ENCODE assay signal across 8 cellular contexts in genomic region chr1:27602510-27603319, GRCh38. TPM values are rescaled to one million over a fixed set of nuclear protein-coding genes. Genes with fewer than 3 reads are reported as not detected.
A peak's percentile ranks its signal among the peaks of the same experiment; 100 is the strongest.
DNase-seq lines count a peak whose midpoint lies in the region; ATAC-seq, FAIRE-seq and TF ChIP-seq lines count a peak whose summit lies in the region.

No MANE protein-coding gene starts in this region.

- FAIRE-seq in D721Med (lab: Jason Lieb, UNC): no peak

- H3K27me3 ChIP-seq in CD8-positive, alpha-beta T cell (ENCODE audit: insufficient read depth, low read length): no peaks in the 10 kb centered on the region

- H3K4me3 ChIP-seq in CD8-positive, alpha-beta T cell (ENCODE audit: low read depth, low read length): peak overlapping the region; percentile 86
- H3K4me3 ChIP-seq in fibroblast of pulmonary artery (replicated peaks; ENCODE audit: low read depth, low read length): peak overlapping the region; percentile 92

- H3K4me1 ChIP-seq in CD8-positive, alpha-beta T cell (ENCODE audit: insufficient read depth, low read length): peaks cover 66% of the 10 kb centered on the region

- no peak for TF ChIP-seq CTCF in CD8-positive, alpha-beta T cell (IDR thresholded peaks at IDR 0.05)
- no peak for TF ChIP-seq CTCF in fibroblast of pulmonary artery (IDR thresholded peaks at IDR 0.05; ENCODE audit: low read length, missing control alignments)
- no peak for TF ChIP-seq CTCF in nephron progenitor cell (IDR thresholded peaks at IDR 0.05)
- no peak for TF ChIP-seq CTCF in D721Med (IDR thresholded peaks at IDR 0.05; ENCODE audit: insufficient read depth, missing control alignments)

- no peak for ATAC-seq in CD8-positive, alpha-beta T cell
- ATAC-seq in GM21360 (IDR thresholded peaks at IDR 0.05; ENCODE audit: unreplicated experiment): no peak

- peaks cover 2% of the 10 kb centered on the region for H3K36me3 Mint-ChIP-seq in CD8-positive, alpha-beta T cell
- no peaks in the 10 kb centered on the region for H3K36me3 Mint-ChIP-seq in nephron progenitor cell (ENCODE audit: low read depth)

- POLR2A ChIA-PET in CD8-positive, alpha-beta T cell (lab: Charles Lee): interaction anchor here (0.9 to 1.3 kb wide), 3 partner anchors 19 to 69 kb away, joined by 3 to 4 read pairs (median 3); partner anchors contain the start of gene IFI6

- peaks cover 46% of the 10 kb centered on the region for H3K4me1 Mint-ChIP-seq in CD8-positive, alpha-beta T cell (ENCODE audit: low read depth)
- H3K4me1 Mint-ChIP-seq in nephron progenitor cell: no peaks in the 10 kb centered on the region

- H3K9me3 Mint-ChIP-seq in CD8-positive, alpha-beta T cell: no peaks in the 10 kb centered on the region
- H3K9me3 Mint-ChIP-seq in nephron progenitor cell: no peaks in the 10 kb centered on the region

- CTCF ChIA-PET in CD8-positive, alpha-beta T cell (lab: Charles Lee): interaction anchor here (0.7 to 14.7 kb wide), 7 partner anchors 34 to 306 kb away, joined by 3 to 405 read pairs (median 9); partner anchors contain the start of gene IFI6

- no peaks in the 10 kb centered on the region for H3K9me3 ChIP-seq in CD8-positive, alpha-beta T cell (ENCODE audit: low read length)

- H3K4me3 Mint-ChIP-seq in CD8-positive, alpha-beta T cell: peak overlapping the region; percentile 82
- H3K4me3 Mint-ChIP-seq in nephron progenitor cell: peak overlapping the region; percentile 91

- no peaks in the 10 kb centered on the region for H3K27me3 Mint-ChIP-seq in CD8-positive, alpha-beta T cell (ENCODE audit: low read depth)
- H3K27me3 Mint-ChIP-seq in nephron progenitor cell (ENCODE audit: low read depth, poor library complexity): no peaks in the 10 kb centered on the region

- intact Hi-C loops in CD8-positive, alpha-beta T cell (cut with DNase I, micrococcal nuclease): loop anchor here (5.0 to 10.0 kb wide), 2 partner anchors 125 to 368 kb away; partner anchors contain the start of genes FAM76A (in 1 of the 2) and WDTC1 (in 1 of the 2)

- DNase-seq in CD8-positive, alpha-beta T cell: peak in 2 of 7 experiments; percentile 45 to 46
- DNase-seq in HuH-7.5 (ENCODE audit: low spot score) (peak; percentile 75), activated T-helper 1 cell treated with Interleukin-2 at 50 U/mL for 16 hours (ENCODE audit: low read depth) (peak; percentile 18), fibroblast of pulmonary artery (ENCODE audit: low read depth) (no peak), nephron progenitor cell (peak; percentile 66), SKM-1 treated with dmso at 0.1 percent for 144 hours (lab: John Stamatoyannopoulos, UW; ENCODE audit: unreplicated experiment) (no peak), D721Med (ENCODE audit: insufficient read length, low spot score) (no peak)

- H3K36me3 ChIP-seq in CD8-positive, alpha-beta T cell (ENCODE audit: insufficient read depth, low read length): no peaks in the 10 kb centered on the region

- H3K27ac Mint-ChIP-seq in CD8-positive, alpha-beta T cell: peak overlapping the region; percentile 52
- H3K27ac Mint-ChIP-seq in nephron progenitor cell: peak overlapping the region; percentile 68

- H3K27ac ChIP-seq in CD8-positive, alpha-beta T cell (ENCODE audit: low read depth, low read length): no peak overlapping the region

RNA-seq across cellular contexts. Expression of gene AHDC1, which starts 1.2 kb away (rescaled TPM):
- 10 to 100 TPM; 19.5 to 21.1 TPM for total RNA-seq in CD8-positive, alpha-beta T cell

RNA-seq across cellular contexts. Expression of gene FGR, which starts 32.3 kb away (rescaled TPM):
- total RNA-seq in CD8-positive, alpha-beta T cell: 1 to 10 TPM; 1.4 to 2.5 TPM

Comparison
In these comparisons a context has a peak if more than half of its experiments do, and no peak if none do; other contexts are left out.
1. DNase-seq: peak in HuH-7.5 (single experiment), activated T-helper 1 cell treated with Interleukin-2 at 50 U/mL for 16 hours (single experiment) and nephron progenitor cell (single experiment); none in fibroblast of pulmonary artery (single experiment), SKM-1 treated with dmso at 0.1 percent for 144 hours (single experiment) and D721Med (single experiment).